ENCODE assay signal across 1 cellular context in the genomic region with DNA sequence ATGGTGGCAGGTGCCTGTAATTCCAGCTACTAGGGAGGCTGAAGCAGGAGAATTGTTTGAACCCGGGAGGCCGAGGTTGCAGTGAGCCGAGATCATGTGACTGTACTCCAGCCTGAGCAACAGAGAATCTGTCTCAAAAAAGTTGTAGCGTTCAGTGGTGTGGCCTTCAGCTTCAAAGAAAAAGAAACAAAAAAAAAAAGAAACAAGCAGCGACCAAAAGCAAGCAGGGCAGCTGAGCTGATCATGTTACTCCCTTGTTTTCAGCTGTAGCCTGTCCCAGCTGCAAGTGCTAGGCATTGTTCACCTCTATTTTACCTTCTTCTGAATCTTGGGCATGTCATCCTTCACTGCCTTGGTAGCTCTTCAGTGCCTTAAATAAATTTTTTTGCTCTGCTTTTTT.
TF ChIP-seq lines count a peak whose summit lies in the region.

No MANE protein-coding gene starts in this region.

TF ChIP-seq in HepG2, 621 proteins besides CTCF, POLR2A, EP300 and RAD21:
- no peak for TF ChIP-seq PHB2 (IDR thresholded peaks at IDR 0.05; ENCODE audit: partially characterized antibody)
- TF ChIP-seq, protein P1, sequence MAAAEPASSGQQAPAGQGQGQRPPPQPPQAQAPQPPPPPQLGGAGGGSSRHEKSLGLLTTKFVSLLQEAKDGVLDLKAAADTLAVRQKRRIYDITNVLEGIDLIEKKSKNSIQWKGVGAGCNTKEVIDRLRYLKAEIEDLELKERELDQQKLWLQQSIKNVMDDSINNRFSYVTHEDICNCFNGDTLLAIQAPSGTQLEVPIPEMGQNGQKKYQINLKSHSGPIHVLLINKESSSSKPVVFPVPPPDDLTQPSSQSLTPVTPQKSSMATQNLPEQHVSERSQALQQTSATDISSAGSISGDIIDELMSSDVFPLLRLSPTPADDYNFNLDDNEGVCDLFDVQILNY (CRISPR knock-in tag; conservative IDR thresholded peaks at IDR 0.05) = no peak
- no peak for TF ChIP-seq ZNF256 (CRISPR knock-in tag; conservative IDR thresholded peaks at IDR 0.05)
- TF ChIP-seq, protein P2, sequence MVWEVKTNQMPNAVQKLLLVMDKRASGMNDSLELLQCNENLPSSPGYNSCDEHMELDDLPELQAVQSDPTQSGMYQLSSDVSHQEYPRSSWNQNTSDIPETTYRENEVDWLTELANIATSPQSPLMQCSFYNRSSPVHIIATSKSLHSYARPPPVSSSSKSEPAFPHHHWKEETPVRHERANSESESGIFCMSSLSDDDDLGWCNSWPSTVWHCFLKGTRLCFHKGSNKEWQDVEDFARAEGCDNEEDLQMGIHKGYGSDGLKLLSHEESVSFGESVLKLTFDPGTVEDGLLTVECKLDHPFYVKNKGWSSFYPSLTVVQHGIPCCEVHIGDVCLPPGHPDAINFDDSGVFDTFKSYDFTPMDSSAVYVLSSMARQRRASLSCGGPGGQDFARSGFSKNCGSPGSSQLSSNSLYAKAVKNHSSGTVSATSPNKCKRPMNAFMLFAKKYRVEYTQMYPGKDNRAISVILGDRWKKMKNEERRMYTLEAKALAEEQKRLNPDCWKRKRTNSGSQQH (CRISPR knock-in tag; IDR thresholded peaks at IDR 0.05; ENCODE audit: low read depth) = no peak
- TF ChIP-seq, protein P3, sequence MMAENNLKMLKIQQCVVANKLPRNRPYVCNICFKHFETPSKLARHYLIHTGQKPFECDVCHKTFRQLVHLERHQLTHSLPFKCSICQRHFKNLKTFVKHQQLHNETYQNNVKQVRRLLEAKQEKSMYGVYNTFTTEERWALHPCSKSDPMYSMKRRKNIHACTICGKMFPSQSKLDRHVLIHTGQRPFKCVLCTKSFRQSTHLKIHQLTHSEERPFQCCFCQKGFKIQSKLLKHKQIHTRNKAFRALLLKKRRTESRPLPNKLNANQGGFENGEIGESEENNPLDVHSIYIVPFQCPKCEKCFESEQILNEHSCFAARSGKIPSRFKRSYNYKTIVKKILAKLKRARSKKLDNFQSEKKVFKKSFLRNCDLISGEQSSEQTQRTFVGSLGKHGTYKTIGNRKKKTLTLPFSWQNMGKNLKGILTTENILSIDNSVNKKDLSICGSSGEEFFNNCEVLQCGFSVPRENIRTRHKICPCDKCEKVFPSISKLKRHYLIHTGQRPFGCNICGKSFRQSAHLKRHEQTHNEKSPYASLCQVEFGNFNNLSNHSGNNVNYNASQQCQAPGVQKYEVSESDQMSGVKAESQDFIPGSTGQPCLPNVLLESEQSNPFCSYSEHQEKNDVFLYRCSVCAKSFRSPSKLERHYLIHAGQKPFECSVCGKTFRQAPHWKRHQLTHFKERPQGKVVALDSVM (CRISPR knock-in tag; IDR thresholded peaks at IDR 0.05) = peak; percentile 87; the same call in 1 of the 2 replicates
- 0 out of 2 replicates have a peak, but pooled peaks have one; percentile 45 for TF ChIP-seq ZMYM3 (CRISPR knock-in tag; IDR thresholded peaks at IDR 0.05)
- TF ChIP-seq SOX6 (IDR thresholded peaks at IDR 0.05) = no peak
- peak; percentile 38; the same call in 1 of the 2 replicates for TF ChIP-seq SOX6 (CRISPR knock-in tag; IDR thresholded peaks at IDR 0.05)
- no peak for TF ChIP-seq MIER2 (CRISPR knock-in tag; IDR thresholded peaks at IDR 0.05)
